ENCODE assay signal across 9 cellular contexts in the genomic region with DNA sequence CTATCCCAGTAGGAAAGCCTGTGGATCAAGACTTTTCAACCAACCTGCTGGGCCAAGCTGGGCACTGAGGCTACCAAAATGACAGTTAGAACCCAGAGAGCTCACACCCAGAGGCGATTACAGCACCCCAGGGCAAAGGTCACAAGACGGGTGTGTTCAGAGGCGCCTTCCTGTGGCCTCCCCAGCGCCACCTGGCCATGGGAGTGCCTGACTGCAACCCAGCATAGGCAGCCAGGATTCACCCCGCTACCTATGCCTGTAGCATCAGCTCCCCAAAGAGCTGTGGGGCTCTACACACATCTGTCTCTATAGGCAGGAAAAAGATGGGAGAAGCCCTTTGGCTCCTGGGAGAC. TPM values are rescaled to one million over a fixed set of nuclear protein-coding genes. Genes with fewer than 3 reads are reported as not detected.
DNase-seq lines count a peak whose midpoint lies in the region; ATAC-seq and TF ChIP-seq lines count a peak whose summit lies in the region.
"Had no signal": no experiment of that assay in that cellular context is flagged by ENCODE, and none has a peak within 500 bp of the region (broad histone marks: within the 10 kb centered on the region; RNA-seq: fewer than 3 reads in every experiment).

No MANE protein-coding gene starts in this region.

- H3K27me3 Mint-ChIP-seq in H9 (ENCODE audit: low read depth) = peaks cover 11% of the 10 kb centered on the region

- H3K27ac ChIP-seq in H9 (ENCODE audit: insufficient read length, low read depth, low read length) (no peak overlapping the region), OCI-LY1 (ENCODE audit: low read depth, low read length, poor library complexity, severe bottlenecking) (no peak overlapping the region), vagina (peak overlapping the region; percentile 48)
- no peak overlapping the region for H3K27ac ChIP-seq in effector memory CD4-positive, alpha-beta T cell (ENCODE audit: insufficient read depth, low read length, poor library complexity, severe bottlenecking)

- intact Hi-C loops in vagina (cut with DNase I) = no loop called here

- H2BK20ac ChIP-seq in H9 (ENCODE audit: low read depth, low read length, poor library complexity, severe bottlenecking) = no peak overlapping the region

- H4K8ac ChIP-seq in H9 (replicated peaks; ENCODE audit: insufficient read length, low read depth, low read length) = no peak overlapping the region

- no CpG with 5 or more reads among the region's 5 CpGs for WGBS in H9 (ENCODE audit: extremely low coverage, insufficient read length, low lambda C conversion rate)

- H3K18ac ChIP-seq in H9 (ENCODE audit: insufficient read length, low read depth, low read length) = no peak overlapping the region

- TF ChIP-seq CTCF in H9 (conservative IDR thresholded peaks at IDR 0.05) (peak; percentile 68), OCI-LY1 (IDR thresholded peaks at IDR 0.05; ENCODE audit: low read length) (peak; percentile 42), epithelial cell of proximal tubule (conservative IDR thresholded peaks at IDR 0.05; ENCODE audit: low read depth, low read length) (peak; percentile 50), vagina (IDR thresholded peaks at IDR 0.05) (no peak)

- H2BK12ac ChIP-seq in H9 (ENCODE audit: insufficient read length, low read depth, low read length) = no peak overlapping the region

- H3K4ac ChIP-seq in H9 (ENCODE audit: low read depth, low read length) = no peak overlapping the region

- H3K9me2 ChIP-seq in OCI-LY1 (ENCODE audit: low read depth, low read length) = no peaks in the 10 kb centered on the region

- ATAC-seq in HG03196 (IDR thresholded peaks at IDR 0.05; ENCODE audit: unreplicated experiment) = no peak

- H3K36me3 Mint-ChIP-seq in H9 (ENCODE audit: insufficient read depth in 1 of 3, low read depth in 3 of 3) = no peaks in the 10 kb centered on the region

- H3K23ac ChIP-seq in H9 (ENCODE audit: insufficient read length, low read depth, low read length) = no peak overlapping the region

- H3K23me2 ChIP-seq in H9 (ENCODE audit: insufficient read length, low read depth, low read length, poor library complexity, severe bottlenecking) = no peaks in the 10 kb centered on the region

- H4K20me1 ChIP-seq in H9 (ENCODE audit: control insufficient read depth, insufficient read depth, insufficient read length) (no peaks in the 10 kb centered on the region), OCI-LY1 (ENCODE audit: insufficient read depth, low read length) (no peaks in the 10 kb centered on the region)

- H3F3A ChIP-seq in OCI-LY1 (ENCODE audit: insufficient read depth, low read length) = no peaks in the 10 kb centered on the region

- H3K14ac ChIP-seq in H9 (ENCODE audit: insufficient read depth, low read length) = no peak overlapping the region

- H3K4me3 ChIP-seq in OCI-LY1 (ENCODE audit: low read depth, low read length, poor library complexity, severe bottlenecking) (no peak overlapping the region), epithelial cell of proximal tubule (ENCODE audit: low read depth, low read length) (no peak overlapping the region), vagina (no peak overlapping the region)
- H3K4me3 ChIP-seq in effector memory CD4-positive, alpha-beta T cell (ENCODE audit: insufficient read depth, low read depth, low read length, poor library complexity, severe bottlenecking) = no peak overlapping the region

- H4K91ac ChIP-seq in H9 (ENCODE audit: insufficient read length, low read depth, low read length) = no peak overlapping the region

- peaks cover 21 to 31% of the 10 kb centered on the region in 2 experiments for H3K4me1 Mint-ChIP-seq in H9

- H4K5ac ChIP-seq in H9 (ENCODE audit: insufficient read length, low read depth, low read length) = no peak overlapping the region

- H3K27ac Mint-ChIP-seq in H9 = no peak overlapping the region

- H2AK5ac ChIP-seq in H9 (ENCODE audit: insufficient read length, low read length) = no peak overlapping the region

- H3K4me1 ChIP-seq in H9 (ENCODE audit: insufficient read depth, low read length) (no peaks in the 10 kb centered on the region), OCI-LY1 (ENCODE audit: insufficient read depth, low read length, severe bottlenecking) (no peaks in the 10 kb centered on the region), vagina (no peaks in the 10 kb centered on the region)
- H3K4me1 ChIP-seq in effector memory CD4-positive, alpha-beta T cell (ENCODE audit: control insufficient read depth, insufficient read depth, low read length, poor library complexity, severe bottlenecking) = no peaks in the 10 kb centered on the region

- H3K56ac ChIP-seq in H9 (ENCODE audit: insufficient read length, low read depth, low read length) = no peak overlapping the region

- H3K9me3 ChIP-seq in H9 (ENCODE audit: control insufficient read depth, low read depth, low read length) = no peaks in the 10 kb centered on the region
- no peaks in the 10 kb centered on the region for H3K9me3 ChIP-seq in OCI-LY1 (ENCODE audit: low read length)
- no peaks in the 10 kb centered on the region for H3K9me3 ChIP-seq in vagina
- no peaks in the 10 kb centered on the region for H3K9me3 ChIP-seq in effector memory CD4-positive, alpha-beta T cell (ENCODE audit: control insufficient read depth, low read length)

- peak; percentile 28 for DNase-seq in DMS 273 (lab: John Stamatoyannopoulos, UW; ENCODE audit: unreplicated experiment)
- DNase-seq in DMS 273 treated with DMSO at 0.1 percent for 48 hours (lab: John Stamatoyannopoulos, UW) = no peak
- peak; percentile 62 for DNase-seq in H9
- no peak for DNase-seq in epithelial cell of proximal tubule (ENCODE audit: low read depth)
- no peak for DNase-seq in vagina (ENCODE audit: extremely low spot score in 2 of 2)
- no peak for DNase-seq in effector memory CD4-positive, alpha-beta T cell

- no peak overlapping the region for H3K4me3 Mint-ChIP-seq in H9

- H3K27me3 ChIP-seq in H9 (ENCODE audit: insufficient read depth, low read length) = no peaks in the 10 kb centered on the region
- no peaks in the 10 kb centered on the region for H3K27me3 ChIP-seq in OCI-LY1 (ENCODE audit: insufficient read depth, low read length)
- no peaks in the 10 kb centered on the region for H3K27me3 ChIP-seq in vagina
- H3K27me3 ChIP-seq in effector memory CD4-positive, alpha-beta T cell (replicated peaks; ENCODE audit: control insufficient read depth, insufficient read depth, low read length, poor library complexity, severe bottlenecking) = no peaks in the 10 kb centered on the region

- no peak overlapping the region for H2BK15ac ChIP-seq in H9 (ENCODE audit: low read depth, low read length)

- no peak overlapping the region for H3K4me2 ChIP-seq in H9 (ENCODE audit: insufficient read depth, insufficient read length, low read length)
- no peak overlapping the region for H3K4me2 ChIP-seq in OCI-LY1 (ENCODE audit: low read length)

- H3K9ac ChIP-seq in H9 (ENCODE audit: extremely low read depth, insufficient read length, low read length) = no peak overlapping the region
- no peak overlapping the region for H3K9ac ChIP-seq in OCI-LY1 (ENCODE audit: low read length)

- H3K79me1 ChIP-seq in H9 (ENCODE audit: insufficient read depth, low read depth, low read length, poor library complexity, severe bottlenecking) = no peaks in the 10 kb centered on the region

- H2BK5ac ChIP-seq in H9 (ENCODE audit: insufficient read length, low read length) = no peak overlapping the region

- no peaks in the 10 kb centered on the region for H3K36me3 ChIP-seq in OCI-LY1 (ENCODE audit: insufficient read depth, low read length)
- H3K36me3 ChIP-seq in vagina = peaks cover 0 to 95% of the 10 kb centered on the region in 2 donors
- no peaks in the 10 kb centered on the region for H3K36me3 ChIP-seq in effector memory CD4-positive, alpha-beta T cell (ENCODE audit: control insufficient read depth, insufficient read depth, low read length)

- no peaks in the 10 kb centered on the region for H3K9me3 Mint-ChIP-seq in H9

- H3T11ph ChIP-seq in H9 (ENCODE audit: low read length) = no peak overlapping the region

- no peak overlapping the region for H2BK120ac ChIP-seq in H9 (ENCODE audit: low read depth, low read length, poor library complexity, severe bottlenecking)

- TF ChIP-seq POLR2A in vagina (IDR thresholded peaks at IDR 0.05) = no peak

- H2AFZ ChIP-seq in H9 (ENCODE audit: low read length) = no peak overlapping the region
- no peak overlapping the region for H2AFZ ChIP-seq in OCI-LY1 (ENCODE audit: low read length)

- H3K79me2 ChIP-seq in H9 (ENCODE audit: insufficient read depth, low read length) (no peaks in the 10 kb centered on the region), OCI-LY1 (ENCODE audit: insufficient read depth, low read length) (no peaks in the 10 kb centered on the region)

RNA-seq across cellular contexts. Expression of gene PDGFRB, which starts 33.5 kb away (rescaled TPM):
- total RNA-seq in H9 (2021) (2.2 and 3.9 TPM in 2 replicates), epithelial cell of proximal tubule (2.2 and 4.6 TPM in 2 replicates), vagina (173 TPM)

RNA-seq across cellular contexts. Expression of gene CSF1R, which starts 35.8 kb away (rescaled TPM):
- 0.13 TPM in 1 of 2 replicates, not detected in the other for total RNA-seq in H9 (2021)
- total RNA-seq in epithelial cell of proximal tubule = not detected in 2 replicates
- total RNA-seq in vagina = 21.4 TPM

RNA-seq across cellular contexts. Expression of gene CDX1, which starts 44.4 kb away (rescaled TPM):
- 0.22 TPM in 1 of 2 replicates, not detected in the other for total RNA-seq in H9 (2021)
- total RNA-seq in epithelial cell of proximal tubule = not detected in 2 replicates
- not detected for total RNA-seq in vagina
- total RNA-seq: mononuclear cell had no signal

Comparison
In these comparisons a context has a peak if more than half of its experiments do, and no peak if none do; other contexts are left out.
1. DNase-seq: peak in DMS 273 (single experiment) and H9 (single experiment); none in DMS 273 treated with DMSO at 0.1 percent for 48 hours (single experiment), epithelial cell of proximal tubule (single experiment), vagina (0 of 2) and effector memory CD4-positive, alpha-beta T cell (0 of 3).
2. CTCF ChIP-seq: peak in H9 (single experiment), OCI-LY1 (single experiment) and epithelial cell of proximal tubule (single experiment); none in vagina (0 of 3).
3. RNA of gene PDGFRB, which starts 33.5 kb away (total RNA-seq): 173 TPM in vagina (single experiment); 2.2 to 4.6 TPM in epithelial cell of proximal tubule and 2.2 to 3.9 TPM in H9; every median in the first group is over 10 times any median in the second.
4. RNA of gene CSF1R, which starts 35.8 kb away (total RNA-seq): 21.4 TPM in vagina (single experiment); 0.13 TPM in H9 and not detected in epithelial cell of proximal tubule; every median in the first group is over 10 times any median in the second.